24 cellular contexts compared by ENCODE assay signal in genomic region chr1:38888423-38889333, GRCh38. TPM values are rescaled to one million over a fixed set of nuclear protein-coding genes. Genes with fewer than 3 reads are reported as not detected.
A peak's percentile ranks its signal among the peaks of the same experiment; 100 is the strongest.
DNase-seq lines count a peak whose midpoint lies in the region; ATAC-seq, FAIRE-seq and TF ChIP-seq lines count a peak whose summit lies in the region.
"Had no signal": no experiment of that assay in that cellular context is flagged by ENCODE, and none has a peak within 500 bp of the region (broad histone marks: within the 10 kb centered on the region; RNA-seq: fewer than 3 reads in every experiment).

No MANE protein-coding gene starts in this region.

- peak; percentile 88 for ATAC-seq in HepG2
- no peak for ATAC-seq in right lobe of liver
- ATAC-seq: A549 had no signal

- intact Hi-C loops in HepG2 (cut with micrococcal nuclease; ENCODE audit: unreplicated experiment) = loop anchor here (2.0 kb wide), 1 partner anchor 80 kb away; no protein-coding TSS in a partner anchor
- intact Hi-C loops in right lobe of liver (cut with DNase I) = no loop called here
- intact Hi-C loops in ascending aorta (cut with DNase I) = no loop called here

- in situ Hi-C loops in HepG2 (cut with HindIII; ENCODE audit: extremely low pct_ligation_motif_present, low pct_unique_long_range_greater_than_20kb) = no loop called here

- TF ChIP-seq POLR2A in HepG2 (IDR thresholded peaks at IDR 0.05; ENCODE audit: insufficient read depth in 1 of 2, low read depth in 2 of 2, low read length in 2 of 2) = no peak
- TF ChIP-seq POLR2A in right lobe of liver (IDR thresholded peaks at IDR 0.05) = no peak

- no peaks in the 10 kb centered on the region for H3K79me2 ChIP-seq in HepG2 (ENCODE audit: insufficient read depth, low read length)

- H3K9me3 ChIP-seq in HepG2 (ENCODE audit: low read length) (no peaks in the 10 kb centered on the region), right lobe of liver (no peaks in the 10 kb centered on the region), subcutaneous abdominal adipose tissue (ENCODE audit: control insufficient read depth in 5 of 5, low read length in 5 of 5) (no peaks in the 10 kb centered on the region), ascending aorta (no peaks in the 10 kb centered on the region)
- H3K9me3 ChIP-seq: A549, BE2C, BLaER1 had no signal

- H3K27me3 ChIP-seq in HepG2 (ENCODE audit: control insufficient read depth in 1 of 2, insufficient read depth in 2 of 2, low read length in 2 of 2) (no peaks in the 10 kb centered on the region), right lobe of liver (no peaks in the 10 kb centered on the region), subcutaneous abdominal adipose tissue (ENCODE audit: control insufficient read depth in 5 of 5, insufficient read depth in 4 of 5, low read length in 5 of 5) (no peaks in the 10 kb centered on the region), ascending aorta (no peaks in the 10 kb centered on the region)
- H3K27me3 ChIP-seq: BE2C, BLaER1 had no signal

- TF ChIP-seq EP300 in HepG2 (IDR thresholded peaks at IDR 0.05; ENCODE audit: low read depth in 2 of 2, low read length in 2 of 2) (no peak), HepG2 (CRISPR knock-in tag; IDR thresholded peaks at IDR 0.05; ENCODE audit: borderline replicate concordance) (no peak)

- no peaks in the 10 kb centered on the region for H3K4me1 Mint-ChIP-seq in osteocyte (ENCODE audit: unreplicated experiment)
- H3K4me1 Mint-ChIP-seq: CD14-positive monocyte; CD4-positive, alpha-beta memory T cell; CD4-positive, CD25-positive, alpha-beta regulatory T cell; CD8-positive, alpha-beta memory T cell had no signal

- no peak for TF ChIP-seq CTCF in HepG2 (CRISPR knock-in tag; IDR thresholded peaks at IDR 0.05)
- TF ChIP-seq CTCF in right lobe of liver (IDR thresholded peaks at IDR 0.05) = no peak
- no peak for TF ChIP-seq CTCF in osteocyte (IDR thresholded peaks at IDR 0.05)
- TF ChIP-seq CTCF in ascending aorta (IDR thresholded peaks at IDR 0.05) = no peak

- DNase-seq in HepG2 (ENCODE audit: low spot score) (peak; percentile 81), right lobe of liver (no peak), osteocyte (ENCODE audit: extremely low spot score, unreplicated experiment) (peak; percentile 19), ascending aorta (ENCODE audit: low spot score in 2 of 2) (no peak)
- DNase-seq in stimulated activated CD4-positive, alpha-beta T cell treated with anti-CD3 and anti-CD28 coated beads, Interleukin-15, amount 100 ng/mL, for 24 hours = no peak
- DNase-seq: BE2C; C1 segment of cervical spinal cord; CD4-positive, alpha-beta memory T cell; CD4-positive, CD25-positive, alpha-beta regulatory T cell; CD8-positive, alpha-beta memory T cell; COR-L47; DMS79 treated with DMSO at 0.1 percent for 48 hours; GF-D8 had no signal

- peak overlapping the region; percentile 61 for H3K4me2 ChIP-seq in HepG2 (ENCODE audit: low read depth, low read length)
- H3K4me2 ChIP-seq: A549, BLaER1 had no signal

- H3K4me3 Mint-ChIP-seq in osteocyte (ENCODE audit: unreplicated experiment) = no peak overlapping the region
- H3K4me3 Mint-ChIP-seq: CD14-positive monocyte; CD4-positive, alpha-beta memory T cell; CD4-positive, CD25-positive, alpha-beta regulatory T cell; CD8-positive, alpha-beta memory T cell had no signal

- TF ChIP-seq RAD21 in HepG2 (CRISPR knock-in tag; IDR thresholded peaks at IDR 0.05) = no peak

- H3K4me1 ChIP-seq in HepG2 (ENCODE audit: insufficient read depth, low read length) (peaks cover 48% of the 10 kb centered on the region), right lobe of liver (no peaks in the 10 kb centered on the region), subcutaneous abdominal adipose tissue (ENCODE audit: control insufficient read depth in 5 of 5, insufficient read depth in 5 of 5, low read length in 5 of 5) (peaks cover 0 to 22% (median 17%) of the 10 kb centered on the region in 5 donors), ascending aorta (no peaks in the 10 kb centered on the region)
- H3K4me1 ChIP-seq: A549, BE2C had no signal

- H3K36me3 ChIP-seq in HepG2 (replicated peaks in 1 of 2; ENCODE audit: control insufficient read depth in 1 of 2, insufficient read depth in 2 of 2, low read length in 2 of 2) (no peaks in the 10 kb centered on the region), right lobe of liver (no peaks in the 10 kb centered on the region), subcutaneous abdominal adipose tissue (ENCODE audit: control insufficient read depth in 5 of 5, insufficient read depth in 5 of 5, low read length in 5 of 5) (peaks cover 0 to 3% (median 0%) of the 10 kb centered on the region in 5 donors), ascending aorta (no peaks in the 10 kb centered on the region)
- H3K36me3 ChIP-seq: BE2C, BLaER1 had no signal

- H3K4me3 ChIP-seq in HepG2 (replicated peaks in 1 of 3; ENCODE audit: insufficient read depth in 1 of 3, low read depth in 2 of 3, low read length in 3 of 3) (no peak overlapping the region; a peak in 2 of 6 replicates), right lobe of liver (no peak overlapping the region), subcutaneous abdominal adipose tissue (ENCODE audit: low read depth in 1 of 5, low read length in 5 of 5) (no peak overlapping the region), ascending aorta (no peak overlapping the region)
- H3K4me3 ChIP-seq: A549, BLaER1 had no signal

- H3K9me3 Mint-ChIP-seq in osteocyte (ENCODE audit: unreplicated experiment) = no peaks in the 10 kb centered on the region
- H3K9me3 Mint-ChIP-seq: CD14-positive monocyte; CD4-positive, alpha-beta memory T cell; CD4-positive, CD25-positive, alpha-beta regulatory T cell; CD8-positive, alpha-beta memory T cell had no signal

- POLR2A ChIA-PET in HepG2 (lab: Yijun Ruan, JAX) = interaction anchor here (0.8 to 1.3 kb wide), 7 partner anchors 16 to 138 kb away, joined by 3 to 7 read pairs (median 4); partner anchors contain the start of genes MYCBP, NDUFS5 and RRAGC

- peak overlapping the region; percentile 90 for H3K27ac ChIP-seq in HepG2 (ENCODE audit: extremely low read length, insufficient read depth, low read length)
- no peak overlapping the region for H3K27ac ChIP-seq in right lobe of liver
- peak overlapping the region; percentile 35 for H3K27ac ChIP-seq in subcutaneous abdominal adipose tissue (ENCODE audit: low read depth, low read length)
- no peak overlapping the region for H3K27ac ChIP-seq in ascending aorta
- H3K27ac ChIP-seq: 22Rv1, A549, BLaER1 had no signal

- peaks cover 10% of the 10 kb centered on the region for H3K36me3 Mint-ChIP-seq in osteocyte (ENCODE audit: unreplicated experiment)
- H3K36me3 Mint-ChIP-seq: CD4-positive, alpha-beta memory T cell; CD4-positive, CD25-positive, alpha-beta regulatory T cell; CD8-positive, alpha-beta memory T cell had no signal

- BruUV-seq in HepG2 (replicated peaks; lab: Mats Ljungman, UMichigan) = no TSS peak

- 5% methylated on average over 9 of the region's 9 CpGs for WGBS in HepG2 (ENCODE audit: low lambda C conversion rate)
- WGBS in right lobe of liver (ENCODE audit: insufficient coverage, low coverage, low lambda C conversion rate, missing lambda C conversion rate) = 72% methylated on average over 8 of the region's 9 CpGs

- CTCF ChIA-PET in HepG2 (lab: Yijun Ruan, JAX; ENCODE audit: low intra/inter-chr PET ratio, low total read pairs) = no interaction called here

- no peaks in the 10 kb centered on the region for H4K20me1 ChIP-seq in HepG2 (ENCODE audit: insufficient read depth, low read length)
- H4K20me1 ChIP-seq: BLaER1 had no signal

- FAIRE-seq in HepG2 (lab: Jason Lieb, UNC) = peak; percentile 71
- FAIRE-seq: A549, D721Med, G401.6, GM12891, GM19239 had no signal

- H3K9ac ChIP-seq in HepG2 (ENCODE audit: insufficient read depth, low read depth, low read length) = peak overlapping the region; percentile 50
- H3K9ac ChIP-seq in subcutaneous abdominal adipose tissue (ENCODE audit: low read length in 5 of 5) = peak overlapping the region in 1 of 5 donors; percentile 46
- H3K9ac ChIP-seq: BLaER1 had no signal

- no peak overlapping the region for H3K27ac Mint-ChIP-seq in osteocyte (ENCODE audit: unreplicated experiment)
- H3K27ac Mint-ChIP-seq: CD4-positive, alpha-beta memory T cell; CD4-positive, CD25-positive, alpha-beta regulatory T cell had no signal

- no peak overlapping the region for H2AFZ ChIP-seq in HepG2 (ENCODE audit: low read length)

- H3K27me3 Mint-ChIP-seq in osteocyte (ENCODE audit: unreplicated experiment) = no peaks in the 10 kb centered on the region
- H3K27me3 Mint-ChIP-seq: CD4-positive, alpha-beta memory T cell; CD4-positive, CD25-positive, alpha-beta regulatory T cell had no signal

RNA-seq across cellular contexts. Expression of gene GJA9, which starts 7.3 kb away (rescaled TPM):
- total RNA-seq in HepG2 (2016; rRNA removed; fragmentation: Illumina TruSeq; extraction: Trizol) (0.13 and 0.14 TPM in 2 replicates), right lobe of liver (not detected), osteocyte (not detected in 2 replicates), ascending aorta (not detected)
- not detected in 2 replicates for total RNA-seq in HepG2 (2016; cell fraction: cytosol; rRNA removed; fragmentation: Illumina TruSeq; extraction: Trizol; ENCODE audit: low read depth)
- total RNA-seq in HepG2 (2016; cell fraction: insoluble cytoplasmic fraction; rRNA removed; fragmentation: Illumina TruSeq; extraction: Trizol) = 0.17 and 0.22 TPM in 2 replicates
- total RNA-seq in HepG2 (2016; cell fraction: membrane; rRNA removed; fragmentation: Illumina TruSeq; extraction: Trizol) = 0.09 and 0.10 TPM in 2 replicates
- total RNA-seq in HepG2 (2016; cell fraction: nucleus; rRNA removed; fragmentation: Illumina TruSeq; extraction: Trizol) = 0.28 TPM in 1 of 2 replicates, not detected in the other
- polyA plus RNA-seq in HepG2 (2011; rRNA removed) = 0.08 TPM in 1 of 2 replicates, not detected in the other
- 0.03 and 0.06 TPM in 2 replicates for polyA plus RNA-seq in HepG2 (2011; cell fraction: cytosol; rRNA removed)
- polyA plus RNA-seq in HepG2 (2011; cell fraction: nucleus; rRNA removed) = not detected in 2 replicates
- polyA plus RNA-seq in HepG2 (2012) = 0.15 TPM in 1 of 2 replicates, not detected in the other
- polyA plus RNA-seq in HepG2 (2016; cell fraction: cytosol; fragmentation: Illumina TruSeq; extraction: Trizol; ENCODE audit: low read depth) = not detected in 2 replicates
- 0.13 and 0.21 TPM in 2 replicates for polyA plus RNA-seq in HepG2 (2016; cell fraction: insoluble cytoplasmic fraction; fragmentation: Illumina TruSeq; extraction: Trizol; ENCODE audit: low read depth)
- polyA plus RNA-seq in HepG2 (2016; cell fraction: membrane; fragmentation: Illumina TruSeq; extraction: Trizol; ENCODE audit: low read depth) = not detected in 2 replicates
- polyA plus RNA-seq in HepG2 (2016; cell fraction: nucleus; fragmentation: Illumina TruSeq; extraction: Trizol; ENCODE audit: insufficient read depth, low read depth) = 0.56 TPM in 1 of 2 replicates, not detected in the other
- polyA minus RNA-seq in HepG2 (2011; rRNA and poly(A)+ RNA removed; ENCODE audit: low replicate concordance) = not detected in 2 replicates
- polyA minus RNA-seq in HepG2 (2011; cell fraction: cytosol; rRNA and poly(A)+ RNA removed) = not detected in 2 replicates
- 0.39 TPM in 1 of 2 replicates, not detected in the other for polyA minus RNA-seq in HepG2 (2011; cell fraction: nucleus; rRNA and poly(A)+ RNA removed)
- total RNA-seq: A172; CD4-positive, alpha-beta memory T cell; CD4-positive, CD25-positive, alpha-beta regulatory T cell; CD8-positive, alpha-beta memory T cell had no signal
- polyA plus RNA-seq: A549; AG04450; CD14-positive monocyte; CD4-positive, alpha-beta memory T cell; CD4-positive, CD25-positive, alpha-beta regulatory T cell; CD8-positive, alpha-beta memory T cell had no signal

RNA-seq across cellular contexts. Expression of gene MYCBP, which starts 15.5 kb away (rescaled TPM):
- 30.4 and 48.0 TPM in 2 replicates for total RNA-seq in HepG2 (2016; rRNA removed; fragmentation: Illumina TruSeq; extraction: Trizol)
- 10.0 and 12.2 TPM in 2 replicates for total RNA-seq in HepG2 (2016; cell fraction: cytosol; rRNA removed; fragmentation: Illumina TruSeq; extraction: Trizol; ENCODE audit: low read depth)
- 33.3 and 50.7 TPM in 2 replicates for total RNA-seq in HepG2 (2016; cell fraction: insoluble cytoplasmic fraction; rRNA removed; fragmentation: Illumina TruSeq; extraction: Trizol)
- 22.0 and 23.3 TPM in 2 replicates for total RNA-seq in HepG2 (2016; cell fraction: membrane; rRNA removed; fragmentation: Illumina TruSeq; extraction: Trizol)
- 10.0 and 11.9 TPM in 2 replicates for total RNA-seq in HepG2 (2016; cell fraction: nucleus; rRNA removed; fragmentation: Illumina TruSeq; extraction: Trizol)
- 7.3 and 11.4 TPM in 2 replicates for polyA plus RNA-seq in HepG2 (2011; rRNA removed)
- polyA plus RNA-seq in HepG2 (2011; cell fraction: cytosol; rRNA removed) = 5.2 and 7.3 TPM in 2 replicates
- 3.1 TPM in 2 replicates for polyA plus RNA-seq in HepG2 (2011; cell fraction: nucleus; rRNA removed)
- polyA plus RNA-seq in HepG2 (2012) = 8.4 and 13.0 TPM in 2 replicates
- polyA plus RNA-seq in HepG2 (2016; cell fraction: cytosol; fragmentation: Illumina TruSeq; extraction: Trizol; ENCODE audit: low read depth) = 9.9 and 14.2 TPM in 2 replicates
- polyA plus RNA-seq in HepG2 (2016; cell fraction: insoluble cytoplasmic fraction; fragmentation: Illumina TruSeq; extraction: Trizol; ENCODE audit: low read depth) = 42.9 and 47.5 TPM in 2 replicates
- 16.2 and 19.1 TPM in 2 replicates for polyA plus RNA-seq in HepG2 (2016; cell fraction: membrane; fragmentation: Illumina TruSeq; extraction: Trizol; ENCODE audit: low read depth)
- 19.6 and 22.1 TPM in 2 replicates for polyA plus RNA-seq in HepG2 (2016; cell fraction: nucleus; fragmentation: Illumina TruSeq; extraction: Trizol; ENCODE audit: insufficient read depth, low read depth)
- polyA minus RNA-seq in HepG2 (2011; rRNA and poly(A)+ RNA removed; ENCODE audit: low replicate concordance) = 6.1 and 15.7 TPM in 2 replicates
- 3.9 and 4.5 TPM in 2 replicates for polyA minus RNA-seq in HepG2 (2011; cell fraction: cytosol; rRNA and poly(A)+ RNA removed)
- 2.8 and 3.1 TPM in 2 replicates for polyA minus RNA-seq in HepG2 (2011; cell fraction: nucleus; rRNA and poly(A)+ RNA removed)
- 10 to 100 TPM in 2 of 6 experiments, 1 to 10 TPM in 4; 6.0 to 14.4 (median 8.3) TPM for total RNA-seq in right lobe of liver
- 2.3 and 3.0 TPM in 2 replicates for total RNA-seq in osteocyte
- total RNA-seq in ascending aorta = 0.64 TPM

RNA-seq across cellular contexts. Expression of gene RRAGC, which starts 29.1 kb away (rescaled TPM):
- 7.6 and 15.4 TPM in 2 replicates for total RNA-seq in HepG2 (2016; rRNA removed; fragmentation: Illumina TruSeq; extraction: Trizol)
- total RNA-seq in HepG2 (2016; cell fraction: cytosol; rRNA removed; fragmentation: Illumina TruSeq; extraction: Trizol; ENCODE audit: low read depth) = 1.3 and 1.9 TPM in 2 replicates
- total RNA-seq in HepG2 (2016; cell fraction: insoluble cytoplasmic fraction; rRNA removed; fragmentation: Illumina TruSeq; extraction: Trizol) = 7.2 and 15.3 TPM in 2 replicates
- 9.7 and 10.7 TPM in 2 replicates for total RNA-seq in HepG2 (2016; cell fraction: membrane; rRNA removed; fragmentation: Illumina TruSeq; extraction: Trizol)
- 9.1 and 9.3 TPM in 2 replicates for total RNA-seq in HepG2 (2016; cell fraction: nucleus; rRNA removed; fragmentation: Illumina TruSeq; extraction: Trizol)
- polyA plus RNA-seq in HepG2 (2011; rRNA removed) = 6.4 and 8.0 TPM in 2 replicates
- polyA plus RNA-seq in HepG2 (2011; cell fraction: cytosol; rRNA removed) = 3.0 and 5.7 TPM in 2 replicates
- 1.9 and 3.1 TPM in 2 replicates for polyA plus RNA-seq in HepG2 (2011; cell fraction: nucleus; rRNA removed)
- polyA plus RNA-seq in HepG2 (2012) = 9.8 TPM in 2 replicates
- 2.5 and 2.7 TPM in 2 replicates for polyA plus RNA-seq in HepG2 (2016; cell fraction: cytosol; fragmentation: Illumina TruSeq; extraction: Trizol; ENCODE audit: low read depth)
- polyA plus RNA-seq in HepG2 (2016; cell fraction: insoluble cytoplasmic fraction; fragmentation: Illumina TruSeq; extraction: Trizol; ENCODE audit: low read depth) = 19.5 and 20.8 TPM in 2 replicates
- 8.9 and 9.1 TPM in 2 replicates for polyA plus RNA-seq in HepG2 (2016; cell fraction: membrane; fragmentation: Illumina TruSeq; extraction: Trizol; ENCODE audit: low read depth)
- polyA plus RNA-seq in HepG2 (2016; cell fraction: nucleus; fragmentation: Illumina TruSeq; extraction: Trizol; ENCODE audit: insufficient read depth, low read depth) = 14.3 and 14.5 TPM in 2 replicates
- 2.3 and 4.8 TPM in 2 replicates for polyA minus RNA-seq in HepG2 (2011; rRNA and poly(A)+ RNA removed; ENCODE audit: low replicate concordance)
- 3.9 and 4.6 TPM in 2 replicates for polyA minus RNA-seq in HepG2 (2011; cell fraction: cytosol; rRNA and poly(A)+ RNA removed)
- 6.1 and 7.0 TPM in 2 replicates for polyA minus RNA-seq in HepG2 (2011; cell fraction: nucleus; rRNA and poly(A)+ RNA removed)
- total RNA-seq in right lobe of liver = 10 to 100 TPM in 2 of 6 experiments, 1 to 10 TPM in 4; 7.6 to 16.5 (median 8.6) TPM
- 54.3 and 63.4 TPM in 2 replicates for total RNA-seq in osteocyte
- 6.2 TPM for total RNA-seq in ascending aorta

RNA-seq across cellular contexts. Expression of gene RHBDL2, which starts 53.0 kb away (rescaled TPM):
- total RNA-seq in HepG2 (2016; rRNA removed; fragmentation: Illumina TruSeq; extraction: Trizol) = 3.4 and 5.4 TPM in 2 replicates
- 1.3 and 2.6 TPM in 2 replicates for total RNA-seq in HepG2 (2016; cell fraction: cytosol; rRNA removed; fragmentation: Illumina TruSeq; extraction: Trizol; ENCODE audit: low read depth)
- total RNA-seq in HepG2 (2016; cell fraction: insoluble cytoplasmic fraction; rRNA removed; fragmentation: Illumina TruSeq; extraction: Trizol) = 4.7 and 6.2 TPM in 2 replicates
- total RNA-seq in HepG2 (2016; cell fraction: membrane; rRNA removed; fragmentation: Illumina TruSeq; extraction: Trizol) = 2.2 and 3.0 TPM in 2 replicates
- 5.1 TPM in 2 replicates for total RNA-seq in HepG2 (2016; cell fraction: nucleus; rRNA removed; fragmentation: Illumina TruSeq; extraction: Trizol)
- polyA plus RNA-seq in HepG2 (2011; rRNA removed) = 1.6 and 3.3 TPM in 2 replicates
- 2.0 and 2.4 TPM in 2 replicates for polyA plus RNA-seq in HepG2 (2011; cell fraction: cytosol; rRNA removed)
- 0.93 and 1.8 TPM in 2 replicates for polyA plus RNA-seq in HepG2 (2011; cell fraction: nucleus; rRNA removed)
- polyA plus RNA-seq in HepG2 (2012) = 3.0 and 9.6 TPM in 2 replicates
- 1.1 and 1.2 TPM in 2 replicates for polyA plus RNA-seq in HepG2 (2016; cell fraction: cytosol; fragmentation: Illumina TruSeq; extraction: Trizol; ENCODE audit: low read depth)
- 2.6 and 4.0 TPM in 2 replicates for polyA plus RNA-seq in HepG2 (2016; cell fraction: insoluble cytoplasmic fraction; fragmentation: Illumina TruSeq; extraction: Trizol; ENCODE audit: low read depth)
- polyA plus RNA-seq in HepG2 (2016; cell fraction: membrane; fragmentation: Illumina TruSeq; extraction: Trizol; ENCODE audit: low read depth) = 1.4 and 2.6 TPM in 2 replicates
- polyA plus RNA-seq in HepG2 (2016; cell fraction: nucleus; fragmentation: Illumina TruSeq; extraction: Trizol; ENCODE audit: insufficient read depth, low read depth) = 4.2 and 5.7 TPM in 2 replicates
- polyA minus RNA-seq in HepG2 (2011; rRNA and poly(A)+ RNA removed; ENCODE audit: low replicate concordance) = 0.96 and 1.6 TPM in 2 replicates
- 0.62 and 1.4 TPM in 2 replicates for polyA minus RNA-seq in HepG2 (2011; cell fraction: cytosol; rRNA and poly(A)+ RNA removed)
- 1.9 and 2.2 TPM in 2 replicates for polyA minus RNA-seq in HepG2 (2011; cell fraction: nucleus; rRNA and poly(A)+ RNA removed)
- total RNA-seq in right lobe of liver = under 1 TPM in 1 of 6 experiments, not detected in 5; 0.12 TPM
- total RNA-seq in osteocyte = not detected in 2 replicates
- total RNA-seq in ascending aorta = not detected
- total RNA-seq: CD4-positive, alpha-beta memory T cell; CD4-positive, CD25-positive, alpha-beta regulatory T cell; CD8-positive, alpha-beta memory T cell had no signal
- polyA plus RNA-seq: CD4-positive, alpha-beta memory T cell; CD8-positive, alpha-beta memory T cell had no signal

Comparison
In these comparisons a context has a peak if more than half of its experiments do, and no peak if none do; other contexts are left out.
1. DNase-seq: peak in HepG2 (single experiment) and osteocyte (single experiment); none in right lobe of liver (0 of 3), stimulated activated CD4-positive, alpha-beta T cell treated with anti-CD3 and anti-CD28 coated beads, Interleukin-15, amount 100 ng/mL, for 24 hours (single experiment) and ascending aorta (0 of 2).
2. H3K27ac ChIP-seq: peak in HepG2 (single experiment) and subcutaneous abdominal adipose tissue (single experiment); none in right lobe of liver (0 of 3) and ascending aorta (0 of 2).